Comparison of ENCODE assay signal across 27 cellular contexts in the genomic region with DNA sequence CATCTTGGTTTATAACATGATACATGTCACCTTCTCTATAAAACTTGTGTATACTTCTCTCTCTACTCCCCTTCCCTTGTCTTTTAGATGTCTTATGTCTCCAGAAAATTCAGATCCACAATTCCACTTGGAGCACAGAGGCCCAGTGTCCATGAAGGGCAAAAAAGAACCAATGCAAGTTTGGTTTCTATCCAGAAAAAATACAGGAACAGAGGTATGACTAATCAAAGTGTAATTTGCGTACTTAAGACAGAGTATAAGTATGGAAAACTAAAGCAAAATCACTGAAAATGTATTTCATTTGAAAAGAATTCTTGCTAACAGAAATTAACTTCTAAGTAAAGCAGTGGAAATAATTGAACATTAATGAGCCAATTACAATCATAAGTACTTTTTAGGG. TPM values are rescaled to one million over a fixed set of nuclear protein-coding genes. Genes with fewer than 3 reads are reported as not detected.
DNase-seq lines count a peak whose midpoint lies in the region; ATAC-seq and TF ChIP-seq lines count a peak whose summit lies in the region.
"Had no signal": no experiment of that assay in that cellular context is flagged by ENCODE, and none has a peak within 500 bp of the region (broad histone marks: within the 10 kb centered on the region; RNA-seq: fewer than 3 reads in every experiment).

No MANE protein-coding gene starts in this region.

- H3K4me3 ChIP-seq in ascending aorta (no peak overlapping the region), fibroblast of pulmonary artery (replicated peaks; ENCODE audit: low read depth, low read length) (no peak overlapping the region), smooth muscle cell (no peak overlapping the region)
- H3K4me3 ChIP-seq: HAP-1, neural progenitor cell, right atrium auricular region, SK-N-MC had no signal

- no peaks in the 10 kb centered on the region for H4K20me1 ChIP-seq in smooth muscle cell (ENCODE audit: low read depth)

- no peaks in the 10 kb centered on the region for H3K36me3 Mint-ChIP-seq in activated naive CD8-positive, alpha-beta T cell treated with anti-CD3 and anti-CD28 coated beads for 36 hours
- H3K36me3 Mint-ChIP-seq: activated naive CD8-positive, alpha-beta T cell had no signal

- H3K9me3 ChIP-seq in ascending aorta (no peaks in the 10 kb centered on the region), smooth muscle cell (replicated peaks; ENCODE audit: low read depth) (no peaks in the 10 kb centered on the region)
- H3K9me3 ChIP-seq: Caco-2, HAP-1, right atrium auricular region had no signal

- H3K4me2 ChIP-seq in smooth muscle cell, result peak overlapping the region; percentile 23
- H3K4me2 ChIP-seq: neural progenitor cell had no signal

- H3K27ac Mint-ChIP-seq in activated naive CD8-positive, alpha-beta T cell treated with anti-CD3 and anti-CD28 coated beads for 36 hours, result no peak overlapping the region
- H3K27ac Mint-ChIP-seq: activated naive CD8-positive, alpha-beta T cell; activated T-helper 1 cell treated with anti-CD3 and anti-CD28 coated beads, Interleukin-12 subunit alpha, Interleukin-12 subunit beta, Interleukin-2, Interleukin-4 antibody, amounts not matched to agents 30 ng/mL and 10 ng/mL and 1 ng/mL, durations not matched to agents 14 hours and 24 hours and 36 hours; neural progenitor cell had no signal

- H3K27ac ChIP-seq in ascending aorta, result peak overlapping the region; percentile 62 to 86
- peak overlapping the region; percentile 66 for H3K27ac ChIP-seq in smooth muscle cell (ENCODE audit: low read depth)
- H3K27ac ChIP-seq: neural progenitor cell, right atrium auricular region, SK-N-MC had no signal

- no peaks in the 10 kb centered on the region for H3K27me3 Mint-ChIP-seq in activated naive CD8-positive, alpha-beta T cell treated with anti-CD3 and anti-CD28 coated beads for 36 hours
- H3K27me3 Mint-ChIP-seq: activated naive CD8-positive, alpha-beta T cell; stimulated activated naive CD8-positive, alpha-beta T cell treated with anti-CD3 and anti-CD28 coated beads, Interleukin-15, amount 100 ng/mL, for 72 hours had no signal

- DNase-seq in HCEC 1CT (peak; percentile 52), ascending aorta (ENCODE audit: low spot score in 2 of 2) (no peak), fibroblast of pulmonary artery (ENCODE audit: low read depth) (peak; percentile 48), smooth muscle cell (lab: John Stamatoyannopoulos, UW; ENCODE audit: unreplicated experiment) (no peak), NAMALWA (ENCODE audit: low spot score) (no peak)
- no peak for DNase-seq in stimulated activated CD4-positive, alpha-beta T cell treated with anti-CD3 and anti-CD28 coated beads, Interleukin-2, amount 100 ng/mL, for 24 hours
- no peak for DNase-seq in activated naive CD8-positive, alpha-beta T cell treated with anti-CD3 and anti-CD28 coated beads for 36 hours
- DNase-seq: AML-193; Caco-2; central memory CD4-positive, alpha-beta T cell; effector memory CD4-positive, alpha-beta T cell; Kasumi-1; left colon; midbrain; NCI-H1417; NCI-H774; stimulated activated naive CD8-positive, alpha-beta T cell treated with anti-CD3 and anti-CD28 coated beads, Interleukin-15, amount 100 ng/mL, for 72 hours; T1000 had no signal

- H3K9ac ChIP-seq in smooth muscle cell (ENCODE audit: low read depth), result no peak overlapping the region
- H3K9ac ChIP-seq: neural progenitor cell had no signal

- WGBS in smooth muscle cell (ENCODE audit: low lambda C conversion rate), result 74% methylated on average over 1 of the region's 1 CpG

- no peak for ATAC-seq in GM18498 (IDR thresholded peaks at IDR 0.05; ENCODE audit: unreplicated experiment)
- ATAC-seq: activated CD4-positive, CD25-positive, alpha-beta regulatory T cell treated with anti-CD3 and anti-CD28 coated beads, Interleukin-2, amount 50 U/mL, for 24 hours; left colon; stimulated activated naive CD8-positive, alpha-beta T cell treated with anti-CD3 and anti-CD28 coated beads, Interleukin-15, amount 100 ng/mL, for 72 hours had no signal

- H3K27me3 ChIP-seq in ascending aorta, result no peaks in the 10 kb centered on the region
- H3K27me3 ChIP-seq in smooth muscle cell (ENCODE audit: low read depth), result no peaks in the 10 kb centered on the region
- H3K27me3 ChIP-seq: neural progenitor cell, right atrium auricular region had no signal

- H3K4me1 Mint-ChIP-seq in activated naive CD8-positive, alpha-beta T cell treated with anti-CD3 and anti-CD28 coated beads for 36 hours, result no peaks in the 10 kb centered on the region
- H3K4me1 Mint-ChIP-seq: neural progenitor cell had no signal

- no peaks in the 10 kb centered on the region for H3K79me2 ChIP-seq in smooth muscle cell (ENCODE audit: low read depth)

- intact Hi-C loops in ascending aorta (cut with DNase I), result no loop called here

- H3K4me1 ChIP-seq in ascending aorta, result peaks cover 0 to 11% of the 10 kb centered on the region in 2 donors
- H3K4me1 ChIP-seq in smooth muscle cell (ENCODE audit: low read depth), result peaks cover 6% of the 10 kb centered on the region
- H3K4me1 ChIP-seq: Caco-2, HAP-1, neural progenitor cell, right atrium auricular region had no signal

- no peak overlapping the region for H3K4me3 Mint-ChIP-seq in activated naive CD8-positive, alpha-beta T cell treated with anti-CD3 and anti-CD28 coated beads for 36 hours
- H3K4me3 Mint-ChIP-seq: activated naive CD8-positive, alpha-beta T cell; activated T-helper 1 cell treated with anti-CD3 and anti-CD28 coated beads, Interleukin-12 subunit alpha, Interleukin-12 subunit beta, Interleukin-2, Interleukin-4 antibody, amounts not matched to agents 30 ng/mL and 10 ng/mL and 1 ng/mL, durations not matched to agents 14 hours and 24 hours and 36 hours; neural progenitor cell; stimulated activated naive CD8-positive, alpha-beta T cell treated with anti-CD3 and anti-CD28 coated beads, Interleukin-15, amount 100 ng/mL, for 72 hours had no signal

- TF ChIP-seq CTCF in ascending aorta (IDR thresholded peaks at IDR 0.05), result no peak
- TF ChIP-seq CTCF in fibroblast of pulmonary artery (IDR thresholded peaks at IDR 0.05; ENCODE audit: low read length, missing control alignments), result no peak
- TF ChIP-seq CTCF in smooth muscle cell (IDR thresholded peaks at IDR 0.05; ENCODE audit: borderline replicate concordance, insufficient read depth, poor library complexity, severe bottlenecking), result no peak

- H3K36me3 ChIP-seq in ascending aorta (no peaks in the 10 kb centered on the region), smooth muscle cell (ENCODE audit: low read depth) (no peaks in the 10 kb centered on the region)
- H3K36me3 ChIP-seq: HAP-1, neural progenitor cell had no signal

- H2AFZ ChIP-seq in smooth muscle cell (ENCODE audit: low read depth), result no peak overlapping the region
- H2AFZ ChIP-seq: neural progenitor cell had no signal

- H3F3A ChIP-seq in smooth muscle cell (ENCODE audit: low read depth), result peaks cover 7% of the 10 kb centered on the region

- H3K9me3 Mint-ChIP-seq in activated naive CD8-positive, alpha-beta T cell treated with anti-CD3 and anti-CD28 coated beads for 36 hours, result no peaks in the 10 kb centered on the region
- H3K9me3 Mint-ChIP-seq: activated T-helper 1 cell treated with anti-CD3 and anti-CD28 coated beads, Interleukin-12 subunit alpha, Interleukin-12 subunit beta, Interleukin-2, Interleukin-4 antibody, amounts not matched to agents 30 ng/mL and 10 ng/mL and 1 ng/mL, durations not matched to agents 14 hours and 24 hours and 36 hours; neural progenitor cell; stimulated activated naive CD8-positive, alpha-beta T cell treated with anti-CD3 and anti-CD28 coated beads, Interleukin-15, amount 100 ng/mL, for 72 hours had no signal

RNA-seq across cellular contexts. Expression of a gene that starts 46.2 kb away (rescaled TPM):
- total RNA-seq in ascending aorta (34.9 TPM), smooth muscle cell (32.2 and 35.4 TPM in 2 replicates)
- 16.3 and 26.7 TPM in 2 replicates for polyA plus RNA-seq in smooth muscle cell
- under 1 TPM; 0.20 to 0.27 TPM for total RNA-seq in activated naive CD8-positive, alpha-beta T cell treated with anti-CD3 and anti-CD28 coated beads for 36 hours
- total RNA-seq: Caco-2, HT-29 had no signal

Comparison
In these comparisons a context has a peak if more than half of its experiments do, and no peak if none do; other contexts are left out.
1. DNase-seq: peak in HCEC 1CT (single experiment) and fibroblast of pulmonary artery (single experiment); none in ascending aorta (0 of 2), smooth muscle cell (single experiment), NAMALWA (single experiment), stimulated activated CD4-positive, alpha-beta T cell treated with anti-CD3 and anti-CD28 coated beads, Interleukin-2, amount 100 ng/mL, for 24 hours (0 of 2) and activated naive CD8-positive, alpha-beta T cell treated with anti-CD3 and anti-CD28 coated beads for 36 hours (single experiment).
2. RNA of a gene that starts 46.2 kb away (total RNA-seq): 34.9 TPM in ascending aorta (single experiment) and 32.2 to 35.4 TPM in smooth muscle cell; 0.20 to 0.27 TPM in activated naive CD8-positive, alpha-beta T cell treated with anti-CD3 and anti-CD28 coated beads for 36 hours; every median in the first group is over 10 times any median in the second.